ENCODE assay signal across 14 cellular contexts in genomic region chr9:36895744-36896260, GRCh38.
DNase-seq lines count a peak whose midpoint lies in the region; ATAC-seq and TF ChIP-seq lines count a peak whose summit lies in the region.
"Had no signal": no experiment of that assay in that cellular context is flagged by ENCODE, and none has a peak within 500 bp of the region (broad histone marks: within the 10 kb centered on the region; RNA-seq: fewer than 3 reads in every experiment).

No MANE protein-coding gene starts in this region.

- H3K27me3 ChIP-seq in foreskin keratinocyte: peaks cover 44% of the 10 kb centered on the region
- H3K27me3 ChIP-seq: Peyer's patch had no signal

- peaks cover 45% of the 10 kb centered on the region for H3K27me3 Mint-ChIP-seq in activated CD8-positive, alpha-beta memory T cell treated with anti-CD3 and anti-CD28 coated beads, Interleukin-2, amount 10 ng/mL, durations not matched to agents 7 days and 5 days
- peaks cover 85% of the 10 kb centered on the region for H3K27me3 Mint-ChIP-seq in HFFc6 (ENCODE audit: insufficient read depth)

- ATAC-seq in activated CD8-positive, alpha-beta memory T cell treated with anti-CD3 and anti-CD28 coated beads, Interleukin-2, amount 10 ng/mL, durations not matched to agents 7 days and 5 days: no peak
- ATAC-seq in foreskin keratinocyte (no peak), HG02884 (IDR thresholded peaks at IDR 0.05; ENCODE audit: unreplicated experiment) (no peak)
- ATAC-seq: SK-N-SH treated with all-trans-retinoic acid at 6 μM for 48 hours had no signal

- H3K9me3 Mint-ChIP-seq in activated CD8-positive, alpha-beta memory T cell treated with anti-CD3 and anti-CD28 coated beads, Interleukin-2, amount 10 ng/mL, durations not matched to agents 7 days and 5 days (ENCODE audit: low read depth): no peaks in the 10 kb centered on the region
- no peaks in the 10 kb centered on the region for H3K9me3 Mint-ChIP-seq in HFFc6

- H3K4me3 Mint-ChIP-seq in activated CD8-positive, alpha-beta memory T cell treated with anti-CD3 and anti-CD28 coated beads, Interleukin-2, amount 10 ng/mL, durations not matched to agents 7 days and 5 days: no peak overlapping the region
- H3K4me3 Mint-ChIP-seq in HFFc6: no peak overlapping the region

- no peaks in the 10 kb centered on the region for H3K36me3 Mint-ChIP-seq in activated CD8-positive, alpha-beta memory T cell treated with anti-CD3 and anti-CD28 coated beads, Interleukin-2, amount 10 ng/mL, durations not matched to agents 7 days and 5 days
- H3K36me3 Mint-ChIP-seq in HFFc6 (ENCODE audit: low read depth): no peaks in the 10 kb centered on the region

- CTCF ChIA-PET in activated CD8-positive, alpha-beta memory T cell treated with anti-CD3 and anti-CD28 coated beads, Interleukin-2, amount 10 ng/mL, durations not matched to agents 7 days and 5 days (lab: Charles Lee): no interaction called here

- no peak overlapping the region for H3K27ac ChIP-seq in foreskin keratinocyte
- H3K27ac ChIP-seq: Peyer's patch had no signal

- H3K4me1 ChIP-seq in foreskin keratinocyte: no peaks in the 10 kb centered on the region
- H3K4me1 ChIP-seq: Peyer's patch had no signal

- no peaks in the 10 kb centered on the region for H3K4me1 Mint-ChIP-seq in activated CD8-positive, alpha-beta memory T cell treated with anti-CD3 and anti-CD28 coated beads, Interleukin-2, amount 10 ng/mL, durations not matched to agents 7 days and 5 days
- no peaks in the 10 kb centered on the region for H3K4me1 Mint-ChIP-seq in HFFc6 (ENCODE audit: low read depth)

- DNase-seq in activated CD8-positive, alpha-beta memory T cell treated with anti-CD3 and anti-CD28 coated beads, Interleukin-2, amount 50 U/mL, for 48 hours: peak; percentile 41
- DNase-seq in activated CD8-positive, alpha-beta memory T cell treated with anti-CD3 and anti-CD28 coated beads, Interleukin-2, amount 10 ng/mL, durations not matched to agents 7 days and 5 days: no peak
- DNase-seq in HFFc6 (no peak), foreskin keratinocyte (no peak), NCI-H526 (lab: John Stamatoyannopoulos, UW) (no peak), middle frontal gyrus (ENCODE audit: extremely low spot score, low spot score) (no peak)
- DNase-seq: IMR-90, Kasumi-1, NCI-H2081 treated with DMSO at 0.1 percent for 48 hours, NCI-H774, SHP77 had no signal

- H3K27ac Mint-ChIP-seq in activated CD8-positive, alpha-beta memory T cell treated with anti-CD3 and anti-CD28 coated beads, Interleukin-2, amount 10 ng/mL, durations not matched to agents 7 days and 5 days: no peak overlapping the region
- H3K27ac Mint-ChIP-seq in HFFc6: no peak overlapping the region

- TF ChIP-seq CTCF in HFFc6 (IDR thresholded peaks at IDR 0.05) (0 out of 2 replicates have a peak, but pooled peaks have one; percentile 7), foreskin keratinocyte (conservative IDR thresholded peaks at IDR 0.05) (peak; percentile 12)
